In genomic region chr2:160271166-160272086, GRCh38 we compare ENCODE assay signal across 12 cellular contexts.
DNase-seq lines count a peak whose midpoint lies in the region; ATAC-seq, FAIRE-seq and TF ChIP-seq lines count a peak whose summit lies in the region.
"Had no signal": no experiment of that assay in that cellular context is flagged by ENCODE, and none has a peak within 500 bp of the region (broad histone marks: within the 10 kb centered on the region; RNA-seq: fewer than 3 reads in every experiment).

No MANE protein-coding gene starts in this region.

- 83% methylated on average over 22 of the region's 22 CpGs; no CpG with 5 or more reads in 1 of the 2 experiments for WGBS in H1 (ENCODE audit: extremely low coverage in 1 of 2, insufficient coverage in 1 of 2, insufficient read length in 1 of 2, insufficient replicate concordance in 2 of 2, low coverage in 1 of 2, low lambda C conversion rate in 2 of 2, missing lambda C conversion rate in 1 of 2), 2 experiments
- WGBS in lung, 2 donors = 60 to 84% methylated on average over 22 of the region's 22 CpGs

- H2BK12ac ChIP-seq in H1 (ENCODE audit: low read depth, low read length) = peak overlapping the region; percentile 78

- no peak overlapping the region for H2BK20ac ChIP-seq in H1 (ENCODE audit: low read length)

- H3K9me3 ChIP-seq in H1 (ENCODE audit: insufficient read depth in 2 of 2, low read depth in 1 of 2, low read length in 1 of 2) (no peaks in the 10 kb centered on the region), lung (ENCODE audit: control insufficient read depth in 2 of 2, insufficient read depth in 1 of 2, low read length in 1 of 2) (no peaks in the 10 kb centered on the region), subcutaneous abdominal adipose tissue (ENCODE audit: control insufficient read depth in 5 of 5, low read length in 5 of 5) (no peaks in the 10 kb centered on the region), WERI-Rb-1 (ENCODE audit: severe bottlenecking) (no peaks in the 10 kb centered on the region)

- H3K9ac ChIP-seq in H1 (replicated peaks in 1 of 4; ENCODE audit: extremely low read depth in 1 of 4, low read depth in 3 of 4, low read length in 3 of 4) (peak overlapping the region in 2 of 4 experiments; percentile 73 to 81; a peak in 1 of 7 replicates), subcutaneous abdominal adipose tissue (ENCODE audit: low read length in 5 of 5) (peak overlapping the region in 4 of 5 donors; percentile 78 to 92 (median 86))

- POLR2A ChIA-PET in H1 (lab: Charles Lee; ENCODE audit: partially characterized antibody) = interaction anchor here (0.6 to 1.4 kb wide), 2 partner anchors 91 to 239 kb away, joined by 3 to 4 read pairs; no protein-coding TSS in a partner anchor

- no peak overlapping the region for H4K8ac ChIP-seq in H1 (ENCODE audit: extremely low read depth, insufficient read depth, low read length)

- H3K4me1 ChIP-seq in H1 (replicated peaks in 1 of 4; ENCODE audit: control insufficient read depth in 3 of 4, insufficient read depth in 4 of 4, low read length in 3 of 4) = peaks cover 3 to 17% (median 11%) of the 10 kb centered on the region in 4 experiments
- peaks cover 0 to 6% of the 10 kb centered on the region in 2 donors for H3K4me1 ChIP-seq in lung (ENCODE audit: control insufficient read depth in 2 of 2, insufficient read depth in 2 of 2, low read length in 2 of 2)
- H3K4me1 ChIP-seq in subcutaneous abdominal adipose tissue (ENCODE audit: control insufficient read depth in 5 of 5, insufficient read depth in 5 of 5, low read length in 5 of 5) = peaks cover 0 to 32% (median 31%) of the 10 kb centered on the region in 5 donors

- no peaks in the 10 kb centered on the region for H3K79me1 ChIP-seq in H1 (ENCODE audit: low read depth, low read length)

- no peak for TF ChIP-seq POLR2A in H1 (IDR thresholded peaks at IDR 0.05; ENCODE audit: control extremely low read depth in 1 of 2, low read depth in 2 of 2, low read length in 2 of 2)

- no peak for TF ChIP-seq RAD21 in H1 (IDR thresholded peaks at IDR 0.05 in 1 of 2, conservative IDR thresholded peaks at IDR 0.05 in 1 of 2; ENCODE audit: low read depth in 2 of 2, low read length in 2 of 2)

- FAIRE-seq in H1 (lab: Jason Lieb, UNC) = no peak
- FAIRE-seq: TTC549 had no signal

- no peak overlapping the region for H3K23ac ChIP-seq in H1 (ENCODE audit: insufficient read length)

- H3K4me3 ChIP-seq in H1 (ENCODE audit: extremely low read depth in 1 of 4, insufficient read depth in 2 of 4, low read depth in 3 of 4, low read length in 4 of 4) (no peak overlapping the region), lung (no peak overlapping the region), subcutaneous abdominal adipose tissue (ENCODE audit: low read depth in 1 of 5, low read length in 5 of 5) (peak overlapping the region; percentile 65 to 76 (median 76)), WERI-Rb-1 (ENCODE audit: low read depth, low read length) (no peak overlapping the region)

- TF ChIP-seq CTCF in H1 (IDR thresholded peaks at IDR 0.05; ENCODE audit: control extremely low read depth in 1 of 3, insufficient read depth in 1 of 3, low read depth in 1 of 3, low read length in 3 of 3) (no peak), lung (IDR thresholded peaks at IDR 0.05; ENCODE audit: control extremely low read depth, extremely low read depth) (no peak), WERI-Rb-1 (IDR thresholded peaks at IDR 0.05; ENCODE audit: low read depth, low read length) (no peak)

- no peak overlapping the region for H2BK5ac ChIP-seq in H1 (ENCODE audit: low read depth, low read length)

- H3K18ac ChIP-seq in H1 (ENCODE audit: extremely low read depth, low read length) = peak overlapping the region; percentile 26; the same call in 1 of the 2 replicates

- H2BK120ac ChIP-seq in H1 (replicated peaks; ENCODE audit: low read depth, low read length) = no peak overlapping the region

- H4K5ac ChIP-seq in H1 (ENCODE audit: insufficient read length, low read depth, low read length) = no peak overlapping the region

- peak overlapping the region; percentile 68 to 77; a peak in 2 of 4 replicates for H3K4me2 ChIP-seq in H1 (ENCODE audit: insufficient read depth in 1 of 2, low read depth in 2 of 2, low read length in 2 of 2)

- H3K23me2 ChIP-seq in H1 (ENCODE audit: low read depth, low read length) = peaks cover 2% of the 10 kb centered on the region; the same call in 1 of the 2 replicates

- H3K36me3 ChIP-seq in H1 (ENCODE audit: control insufficient read depth in 2 of 4, insufficient read depth in 4 of 4, low read length in 3 of 4) = peaks cover 0 to 10% (median 5%) of the 10 kb centered on the region in 4 experiments; a peak in 3 of 8 replicates
- H3K36me3 ChIP-seq in lung (ENCODE audit: control insufficient read depth in 2 of 2, insufficient read depth in 2 of 2, low read length in 2 of 2) = peaks cover 2 to 8% of the 10 kb centered on the region in 2 donors
- H3K36me3 ChIP-seq in subcutaneous abdominal adipose tissue (ENCODE audit: control insufficient read depth in 5 of 5, insufficient read depth in 5 of 5, low read length in 5 of 5) = peaks cover 22 to 39% (median 26%) of the 10 kb centered on the region in 5 donors
- H3K36me3 ChIP-seq in WERI-Rb-1 = no peaks in the 10 kb centered on the region

- ATAC-seq in lung (ENCODE audit: insufficient read depth, low FRiP score) (peak; percentile 46), GM19328 (IDR thresholded peaks at IDR 0.05; ENCODE audit: unreplicated experiment) (no peak), HG02763 (IDR thresholded peaks at IDR 0.05; ENCODE audit: unreplicated experiment) (no peak), HG03565 (IDR thresholded peaks at IDR 0.05; ENCODE audit: unreplicated experiment) (no peak)

- H4K20me1 ChIP-seq in H1 (replicated peaks in 1 of 2; ENCODE audit: control insufficient read depth in 1 of 2, insufficient read depth in 2 of 2, low read length in 2 of 2) = no peaks in the 10 kb centered on the region

- H2AFZ ChIP-seq in H1 (ENCODE audit: low read length) = no peak overlapping the region

- no peak overlapping the region for H3K14ac ChIP-seq in H1 (ENCODE audit: insufficient read length)

- H3K79me2 ChIP-seq in H1 (ENCODE audit: control insufficient read depth in 1 of 2, insufficient read depth in 2 of 2, low read length in 2 of 2) = no peaks in the 10 kb centered on the region

- peak; percentile 84 for DNase-seq in NCI-H2227 treated with DMSO at 0.1 percent for 48 hours (lab: John Stamatoyannopoulos, UW)
- no peak for DNase-seq in H1 (ENCODE audit: low read depth in 1 of 2, low spot score in 2 of 2)
- DNase-seq in lung (ENCODE audit: low spot score) = peak; percentile 73
- DNase-seq in WERI-Rb-1 = no peak
- DNase-seq: activated naive CD4-positive, alpha-beta T cell treated with anti-CD3 and anti-CD28 coated beads, Interleukin-2, amount 50 U/mL, for 16 hours; hippocampal formation; stimulated activated CD4-positive, alpha-beta T cell treated with anti-CD3 and anti-CD28 coated beads, Interleukin-12 subunit alpha, Interleukin-12 subunit beta, amount 100 ng/mL, for 4 hours had no signal

- H3K27me3 ChIP-seq in H1 (replicated peaks in 1 of 4; ENCODE audit: control insufficient read depth in 3 of 4, extremely low read depth in 1 of 4, insufficient read depth in 3 of 4, low read length in 3 of 4) (peaks cover 2 to 10% (median 7%) of the 10 kb centered on the region in 4 experiments), lung (ENCODE audit: control insufficient read depth, insufficient read depth) (no peaks in the 10 kb centered on the region), subcutaneous abdominal adipose tissue (ENCODE audit: control insufficient read depth in 5 of 5, insufficient read depth in 4 of 5, low read length in 5 of 5) (no peaks in the 10 kb centered on the region), WERI-Rb-1 (ENCODE audit: insufficient read depth, low read depth, severe bottlenecking) (no peaks in the 10 kb centered on the region)

- no peak overlapping the region for H2BK15ac ChIP-seq in H1 (ENCODE audit: low read length)

- no peak overlapping the region for H3K27ac ChIP-seq in H1 (ENCODE audit: low read depth, low read length)
- peak overlapping the region; percentile 84 to 98 for H3K27ac ChIP-seq in lung (ENCODE audit: low read depth in 1 of 2, low read length in 1 of 2)
- H3K27ac ChIP-seq in subcutaneous abdominal adipose tissue (ENCODE audit: low read depth, low read length) = peak overlapping the region; percentile 99
- no peak overlapping the region for H3K27ac ChIP-seq in WERI-Rb-1

- no peak overlapping the region for H3K4ac ChIP-seq in H1 (replicated peaks; ENCODE audit: insufficient read length, low read depth, low read length)

- no peak for TF ChIP-seq EP300 in H1 (IDR thresholded peaks at IDR 0.05; ENCODE audit: borderline replicate concordance in 1 of 2, low read depth in 2 of 2, low read length in 2 of 2)

- H2AK5ac ChIP-seq in H1 (ENCODE audit: low read depth, low read length) = peak overlapping the region; percentile 75; the same call in 1 of the 2 replicates

- CTCF ChIA-PET in H1 (lab: Charles Lee; ENCODE audit: partially characterized antibody) = interaction anchor here (0.6 to 4.1 kb wide), 16 partner anchors 7 to 723 kb away, joined by 3 to 31 read pairs (median 4); no protein-coding TSS in a partner anchor

- H3K56ac ChIP-seq in H1 (replicated peaks; ENCODE audit: insufficient read length, low read depth, low read length) = no peak overlapping the region

- H4K91ac ChIP-seq in H1 (replicated peaks; ENCODE audit: insufficient read length, low read length) = peak overlapping the region; percentile 12

TF ChIP-seq in H1, 55 proteins besides CTCF, POLR2A, EP300 and RAD21:
- TF ChIP-seq MAX (IDR thresholded peaks at IDR 0.05) = peak; percentile 13; the same call in 1 of the 2 replicates
- TF ChIP-seq GTF2F1 (IDR thresholded peaks at IDR 0.05; ENCODE audit: borderline replicate concordance, low read depth, low read length) = no peak
TF ChIP-seq in H1: peak in this region for 1.

Comparison
In these comparisons a context has a peak if more than half of its experiments do, and no peak if none do; other contexts are left out.
1. DNase-seq: peak in NCI-H2227 treated with DMSO at 0.1 percent for 48 hours (single experiment) and lung (single experiment); none in H1 (0 of 2) and WERI-Rb-1 (single experiment).
2. H3K27ac ChIP-seq: peak in lung (2 of 2) and subcutaneous abdominal adipose tissue (single experiment); none in H1 (single experiment) and WERI-Rb-1 (single experiment).
3. H3K4me3 ChIP-seq: peak in subcutaneous abdominal adipose tissue (5 of 5); none in H1 (0 of 4), lung (single experiment) and WERI-Rb-1 (single experiment).